In the genomic region with DNA sequence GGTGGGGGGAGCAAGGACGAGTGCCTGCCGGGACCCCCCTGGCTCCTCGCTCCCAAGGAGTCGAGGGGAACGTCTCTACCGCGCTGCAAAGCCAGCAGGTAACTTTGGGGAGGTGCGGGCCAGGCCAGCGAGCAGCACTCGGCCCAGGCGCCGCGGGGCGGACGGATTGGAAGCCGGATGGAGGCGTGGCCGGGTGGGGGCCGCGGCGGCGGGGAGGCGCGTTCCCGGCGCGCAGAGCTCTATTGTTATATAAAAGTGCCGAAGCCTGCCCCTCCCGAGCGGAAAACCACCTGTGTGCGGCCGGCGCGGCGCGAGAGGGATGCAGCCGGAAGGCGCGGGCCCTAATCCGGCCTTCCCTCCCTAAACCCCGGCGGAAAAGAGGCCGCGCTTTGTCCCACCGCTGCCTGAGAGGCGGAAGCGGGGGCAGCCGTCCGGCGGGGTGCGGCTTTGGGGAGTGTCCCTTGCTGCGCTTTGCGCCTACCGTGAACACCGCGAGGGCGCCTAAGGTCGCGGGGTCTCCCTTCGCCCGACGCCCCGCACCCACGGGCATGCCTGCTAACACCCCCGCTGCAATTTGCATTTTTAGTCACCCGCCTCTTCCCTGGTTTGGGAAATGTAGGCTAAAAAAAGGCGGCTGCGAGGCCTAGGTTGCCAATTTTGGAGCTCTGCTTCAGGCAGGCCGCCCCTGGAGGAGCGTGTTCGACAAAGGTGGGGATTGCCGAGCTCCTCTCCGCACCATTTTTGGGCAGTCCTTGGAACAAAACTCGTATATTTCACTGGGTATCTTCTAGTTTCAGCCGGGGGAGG, we compare ENCODE assay signal across 8 cellular contexts. TPM values are rescaled to one million over a fixed set of nuclear protein-coding genes. Genes with fewer than 3 reads are reported as not detected.
DNase-seq lines count a peak whose midpoint lies in the region; ATAC-seq and TF ChIP-seq lines count a peak whose summit lies in the region.

No MANE protein-coding gene starts in this region.

- DNase-seq in RWPE2 (ENCODE audit: low spot score) (peak; percentile 85), Right ventricle myocardium inferior (ENCODE audit: missing footprints) (peak; percentile 94), ovary (peak; percentile 36 to 71 (median 61)), upper lobe of right lung (peak; percentile 96)

- peaks cover 19% of the 10 kb centered on the region for H3K36me3 ChIP-seq in ACC112 (ENCODE audit: insufficient read depth, low read length)
- peaks cover 19% of the 10 kb centered on the region for H3K36me3 ChIP-seq in HUES6 (ENCODE audit: control insufficient read depth, insufficient read depth, low read length)
- peaks cover 30% of the 10 kb centered on the region for H3K36me3 ChIP-seq in RWPE2 (ENCODE audit: low read depth)
- no peaks in the 10 kb centered on the region for H3K36me3 ChIP-seq in ovary
- H3K36me3 ChIP-seq in upper lobe of right lung = peaks cover 14% of the 10 kb centered on the region

- TF ChIP-seq CTCF in RWPE2 (IDR thresholded peaks at IDR 0.05; ENCODE audit: poor library complexity, severe bottlenecking) = no peak
- no peak for TF ChIP-seq CTCF in ovary (IDR thresholded peaks at IDR 0.05)
- TF ChIP-seq CTCF in upper lobe of right lung (IDR thresholded peaks at IDR 0.05) = no peak

- H3K36me3 Mint-ChIP-seq in activated naive CD4-positive, alpha-beta T cell treated with anti-CD3 and anti-CD28 coated beads, Interleukin-2, amount 50 U/mL, for 24 hours = no peaks in the 10 kb centered on the region

- H3K27me3 Mint-ChIP-seq in activated naive CD4-positive, alpha-beta T cell treated with anti-CD3 and anti-CD28 coated beads, Interleukin-2, amount 50 U/mL, for 24 hours = no peaks in the 10 kb centered on the region

- H3K9me3 Mint-ChIP-seq in activated naive CD4-positive, alpha-beta T cell treated with anti-CD3 and anti-CD28 coated beads, Interleukin-2, amount 50 U/mL, for 24 hours = no peaks in the 10 kb centered on the region

- peak overlapping the region; percentile 95 for H3K9ac ChIP-seq in HUES6 (ENCODE audit: low read length)

- TF ChIP-seq POLR2A in ovary (IDR thresholded peaks at IDR 0.05) = no peak

- peak overlapping the region; percentile 86 for H3K27ac Mint-ChIP-seq in activated naive CD4-positive, alpha-beta T cell treated with anti-CD3 and anti-CD28 coated beads, Interleukin-2, amount 50 U/mL, for 24 hours

- no peak for TF ChIP-seq EP300 in ovary (IDR thresholded peaks at IDR 0.05)

- peaks cover 41% of the 10 kb centered on the region for H3K4me1 Mint-ChIP-seq in activated naive CD4-positive, alpha-beta T cell treated with anti-CD3 and anti-CD28 coated beads, Interleukin-2, amount 50 U/mL, for 24 hours

- H3K27me3 ChIP-seq in ACC112 (ENCODE audit: insufficient read depth, low read length) = no peaks in the 10 kb centered on the region
- peaks cover 68% of the 10 kb centered on the region for H3K27me3 ChIP-seq in HUES6 (ENCODE audit: control insufficient read depth, insufficient read depth, low read length)
- no peaks in the 10 kb centered on the region for H3K27me3 ChIP-seq in RWPE2 (ENCODE audit: insufficient read depth, poor library complexity, severe bottlenecking)
- no peaks in the 10 kb centered on the region for H3K27me3 ChIP-seq in ovary
- no peaks in the 10 kb centered on the region for H3K27me3 ChIP-seq in upper lobe of right lung

- peak overlapping the region; percentile 58 for H2AFZ ChIP-seq in ACC112 (ENCODE audit: low read length, unreplicated experiment)

- peaks cover 45% of the 10 kb centered on the region for H3K79me2 ChIP-seq in ACC112 (ENCODE audit: control insufficient read depth, insufficient read depth, low read length, unreplicated experiment)

- intact Hi-C loops in Right ventricle myocardium inferior (cut with DNase I) = loop anchor here (2.0 to 10.0 kb wide), 6 partner anchors 99 to 351 kb away; a partner anchor contains a TSS
- intact Hi-C loops in ovary (cut with DNase I) = loop anchor here in 1 of 4 donors (5.0 kb wide), 1 partner anchor 368 kb away; no protein-coding TSS in a partner anchor
- intact Hi-C loops in upper lobe of right lung (cut with DNase I) = loop anchor here (10.0 kb wide), 2 partner anchors 101 to 299 kb away; no protein-coding TSS in a partner anchor

- peak overlapping the region; percentile 96 for H3K4me3 Mint-ChIP-seq in activated naive CD4-positive, alpha-beta T cell treated with anti-CD3 and anti-CD28 coated beads, Interleukin-2, amount 50 U/mL, for 24 hours

- H3K4me3 ChIP-seq in ACC112 (ENCODE audit: low read depth, low read length) = peak overlapping the region; percentile 93
- H3K4me3 ChIP-seq in HUES6 (ENCODE audit: low read depth, low read length) = peak overlapping the region; percentile 77
- peak overlapping the region; percentile 40 for H3K4me3 ChIP-seq in RWPE2 (ENCODE audit: severe bottlenecking)
- H3K4me3 ChIP-seq in ovary = peak overlapping the region; percentile 71
- peak overlapping the region; percentile 72 for H3K4me3 ChIP-seq in upper lobe of right lung

- peaks cover 19% of the 10 kb centered on the region for H3K4me1 ChIP-seq in ACC112 (ENCODE audit: control insufficient read depth, insufficient read depth, low read length, unreplicated experiment)
- H3K4me1 ChIP-seq in HUES6 (ENCODE audit: control insufficient read depth, insufficient read depth, low read length) = peaks cover 39% of the 10 kb centered on the region
- peaks cover 35% of the 10 kb centered on the region for H3K4me1 ChIP-seq in RWPE2 (ENCODE audit: insufficient read depth, poor library complexity, severe bottlenecking)
- H3K4me1 ChIP-seq in ovary (ENCODE audit: insufficient read depth) = peaks cover 3% of the 10 kb centered on the region
- H3K4me1 ChIP-seq in upper lobe of right lung = peaks cover 24% of the 10 kb centered on the region

- no peaks in the 10 kb centered on the region for H3K9me3 ChIP-seq in HUES6 (ENCODE audit: control insufficient read depth, insufficient read depth, low read depth, low read length)
- H3K9me3 ChIP-seq in RWPE2 (ENCODE audit: severe bottlenecking) = no peaks in the 10 kb centered on the region
- no peaks in the 10 kb centered on the region for H3K9me3 ChIP-seq in ovary
- H3K9me3 ChIP-seq in upper lobe of right lung = no peaks in the 10 kb centered on the region

- peak; percentile 29 for ATAC-seq in GM19023 (IDR thresholded peaks at IDR 0.05; ENCODE audit: unreplicated experiment)
- ATAC-seq in RWPE2 (ENCODE audit: low read depth) = peak; percentile 45
- ATAC-seq in Right ventricle myocardium inferior = peak; percentile 61
- peak; percentile 72 for ATAC-seq in upper lobe of right lung

- peak overlapping the region; percentile 86 for H3K27ac ChIP-seq in ACC112 (ENCODE audit: low read depth, low read length)
- peak overlapping the region; percentile 96 for H3K27ac ChIP-seq in HUES6 (ENCODE audit: low read depth, low read length)
- peak overlapping the region; percentile 99 for H3K27ac ChIP-seq in RWPE2 (ENCODE audit: poor library complexity, severe bottlenecking)
- peak overlapping the region; percentile 41 to 46 for H3K27ac ChIP-seq in ovary
- H3K27ac ChIP-seq in upper lobe of right lung = peak overlapping the region; percentile 99

- WGBS in ovary, 3 donors = 0 to 1% (median 1%) methylated on average over 63 to 75 of the region's 75 CpGs

RNA-seq across cellular contexts. Expression of a gene that starts 1.7 kb away (rescaled TPM):
- 25.0 TPM for total RNA-seq in Right ventricle myocardium inferior
- 10 to 100 TPM; 10.8 to 34.4 (median 20.1) TPM for total RNA-seq in ovary
- polyA plus RNA-seq in ovary = 10 to 100 TPM; 20.6 to 35.5 TPM
- total RNA-seq in upper lobe of right lung = 110 TPM

Comparison
In these comparisons a context has a peak if more than half of its experiments do, and no peak if none do; other contexts are left out.
1. Peak in every context shown above with its lines: DNase-seq, ATAC-seq, H3K4me3 ChIP-seq and H3K27ac ChIP-seq.
2. H3K27ac ChIP-seq: peak in every context shown above with its lines; median percentile 99 in RWPE2; 99 in upper lobe of right lung; 96 in HUES6; 86 in ACC112; 44 in ovary.
3. H3K4me3 ChIP-seq: peak in every context shown above with its lines; median percentile 93 in ACC112; 77 in HUES6; 72 in upper lobe of right lung; 71 in ovary; 40 in RWPE2.